8 cellular contexts compared by ENCODE assay signal in genomic region chr2:240024766-240025165, GRCh38. TPM values are rescaled to one million over a fixed set of nuclear protein-coding genes. Genes with fewer than 3 reads are reported as not detected.
DNase-seq lines count a peak whose midpoint lies in the region; ATAC-seq, FAIRE-seq and TF ChIP-seq lines count a peak whose summit lies in the region.

No MANE protein-coding gene starts in this region.

- TF ChIP-seq EP300 in HepG2 (IDR thresholded peaks at IDR 0.05; ENCODE audit: low read depth in 2 of 2, low read length in 2 of 2) (no peak), HepG2 (CRISPR knock-in tag; IDR thresholded peaks at IDR 0.05; ENCODE audit: borderline replicate concordance) (no peak)

- peak; percentile 66 for ATAC-seq in HepG2

- no peak for TF ChIP-seq CTCF in brain microvascular endothelial cell (IDR thresholded peaks at IDR 0.05; ENCODE audit: low read depth, low read length, missing control alignments)
- no peak for TF ChIP-seq CTCF in HepG2 (CRISPR knock-in tag; IDR thresholded peaks at IDR 0.05)

- no peak for FAIRE-seq in HepG2 (lab: Jason Lieb, UNC)

- peak overlapping the region; percentile 82 for H3K4me2 ChIP-seq in HepG2 (ENCODE audit: low read depth, low read length)

- WGBS in HepG2 (ENCODE audit: low lambda C conversion rate) = 1% methylated on average over 17 of the region's 22 CpGs

- no peak for TF ChIP-seq POLR2A in HepG2 (IDR thresholded peaks at IDR 0.05; ENCODE audit: insufficient read depth in 1 of 2, low read depth in 2 of 2, low read length in 2 of 2)

- no peak overlapping the region for H2AFZ ChIP-seq in HepG2 (ENCODE audit: low read length)

- H3K9me3 ChIP-seq in HAP-1 (0 out of 2 replicates have a peak, but pooled peaks cover 3% of the 10 kb centered on the region), HepG2 (ENCODE audit: low read length) (no peaks in the 10 kb centered on the region)

- peak overlapping the region; percentile 98 for H3K9ac ChIP-seq in HepG2 (ENCODE audit: insufficient read depth, low read depth, low read length)

- CTCF ChIA-PET in HepG2 (lab: Yijun Ruan, JAX; ENCODE audit: low intra/inter-chr PET ratio, low total read pairs) = no interaction called here

- POLR2A ChIA-PET in HepG2 (lab: Yijun Ruan, JAX) = interaction anchor here (1.0 to 1.6 kb wide), 4 partner anchors 18 to 624 kb away, joined by 3 to 5 read pairs (median 4); partner anchors contain the start of gene HDAC4

- H3K27ac ChIP-seq in brain microvascular endothelial cell (peak overlapping the region; percentile 44), HepG2 (ENCODE audit: extremely low read length, insufficient read depth, low read length) (peak overlapping the region; percentile 90)

- intact Hi-C loops in HepG2 (cut with micrococcal nuclease; ENCODE audit: unreplicated experiment) = no loop called here

- peaks cover 6% of the 10 kb centered on the region; the same call in 1 of the 2 replicates for H3K4me1 ChIP-seq in HAP-1
- peaks cover 34% of the 10 kb centered on the region for H3K4me1 ChIP-seq in HepG2 (ENCODE audit: insufficient read depth, low read length)

- H3K36me3 ChIP-seq in HAP-1 (replicated peaks) (peaks cover 20% of the 10 kb centered on the region), brain microvascular endothelial cell (replicated peaks) (peaks cover 17% of the 10 kb centered on the region), HepG2 (replicated peaks in 1 of 2; ENCODE audit: control insufficient read depth in 1 of 2, insufficient read depth in 2 of 2, low read length in 2 of 2) (peaks cover 13 to 17% of the 10 kb centered on the region in 2 experiments)

- DNase-seq in EL = peak; percentile 8
- no peak for DNase-seq in HAP-1 (ENCODE audit: low spot score in 2 of 2)
- peak; percentile 26 for DNase-seq in OCI-M1 (lab: John Stamatoyannopoulos, UW)
- DNase-seq in brain microvascular endothelial cell = no peak
- DNase-seq in HepG2 (ENCODE audit: low spot score) = peak; percentile 45
- DNase-seq in stimulated activated naive CD4-positive, alpha-beta T cell treated with Interleukin-2 at 50 U/mL for 16 hours (lab: John Stamatoyannopoulos, UW) = peak; percentile 19
- DNase-seq in 8988T = no peak
- no peak for DNase-seq in COR-L47 (lab: John Stamatoyannopoulos, UW)

- no TSS peak for BruUV-seq in HepG2 (replicated peaks; lab: Mats Ljungman, UMichigan)

- in situ Hi-C loops in HAP-1 (cut with MboI; ENCODE audit: low sequenced_read_pairs) (no loop called here), brain microvascular endothelial cell (cut with HindIII; ENCODE audit: low pct_ligation_motif_present, low sequenced_read_pairs) (no loop called here), HepG2 (cut with HindIII; ENCODE audit: extremely low pct_ligation_motif_present, low pct_unique_long_range_greater_than_20kb) (no loop called here)

- no peak for TF ChIP-seq RAD21 in HepG2 (CRISPR knock-in tag; IDR thresholded peaks at IDR 0.05)

- H3K4me3 ChIP-seq in HAP-1 (peak overlapping the region; percentile 83), brain microvascular endothelial cell (ENCODE audit: low read depth, low read length) (peak overlapping the region; percentile 91), HepG2 (replicated peaks in 1 of 3; ENCODE audit: insufficient read depth in 1 of 3, low read depth in 2 of 3, low read length in 3 of 3) (peak overlapping the region; percentile 80 to 98 (median 91))

- peaks cover 28% of the 10 kb centered on the region for H4K20me1 ChIP-seq in HepG2 (ENCODE audit: insufficient read depth, low read length)

- peaks cover 44% of the 10 kb centered on the region for H3K79me2 ChIP-seq in HepG2 (ENCODE audit: insufficient read depth, low read length)

- no peaks in the 10 kb centered on the region for H3K27me3 ChIP-seq in HAP-1 (ENCODE audit: low read depth)
- no peaks in the 10 kb centered on the region for H3K27me3 ChIP-seq in brain microvascular endothelial cell (replicated peaks)
- H3K27me3 ChIP-seq in HepG2 (ENCODE audit: control insufficient read depth in 1 of 2, insufficient read depth in 2 of 2, low read length in 2 of 2) = peaks cover 0 to 7% of the 10 kb centered on the region in 2 experiments; a peak in 2 of 5 replicates

RNA-seq across cellular contexts. Expression of gene NDUFA10, which starts 0.4 kb away (rescaled TPM):
- 225 and 270 TPM in 2 replicates for total RNA-seq in HepG2 (2016; rRNA removed; fragmentation: Illumina TruSeq; extraction: Trizol)
- 68.9 and 69.8 TPM in 2 replicates for total RNA-seq in HepG2 (2016; cell fraction: cytosol; rRNA removed; fragmentation: Illumina TruSeq; extraction: Trizol; ENCODE audit: low read depth)
- total RNA-seq in HepG2 (2016; cell fraction: insoluble cytoplasmic fraction; rRNA removed; fragmentation: Illumina TruSeq; extraction: Trizol) = 224 and 283 TPM in 2 replicates
- total RNA-seq in HepG2 (2016; cell fraction: membrane; rRNA removed; fragmentation: Illumina TruSeq; extraction: Trizol) = 92.8 and 99.0 TPM in 2 replicates
- total RNA-seq in HepG2 (2016; cell fraction: nucleus; rRNA removed; fragmentation: Illumina TruSeq; extraction: Trizol) = 97.3 and 118 TPM in 2 replicates
- polyA plus RNA-seq in HepG2 (2011; rRNA removed) = 152 and 157 TPM in 2 replicates
- polyA plus RNA-seq in HepG2 (2011; cell fraction: cytosol; rRNA removed) = 172 and 195 TPM in 2 replicates
- 154 and 158 TPM in 2 replicates for polyA plus RNA-seq in HepG2 (2011; cell fraction: nucleus; rRNA removed)
- polyA plus RNA-seq in HepG2 (2012) = 141 and 153 TPM in 2 replicates
- polyA plus RNA-seq in HepG2 (2016; cell fraction: cytosol; fragmentation: Illumina TruSeq; extraction: Trizol; ENCODE audit: low read depth) = 36.2 and 39.6 TPM in 2 replicates
- polyA plus RNA-seq in HepG2 (2016; cell fraction: insoluble cytoplasmic fraction; fragmentation: Illumina TruSeq; extraction: Trizol; ENCODE audit: low read depth) = 218 and 228 TPM in 2 replicates
- 55.6 and 65.3 TPM in 2 replicates for polyA plus RNA-seq in HepG2 (2016; cell fraction: membrane; fragmentation: Illumina TruSeq; extraction: Trizol; ENCODE audit: low read depth)
- polyA plus RNA-seq in HepG2 (2016; cell fraction: nucleus; fragmentation: Illumina TruSeq; extraction: Trizol; ENCODE audit: insufficient read depth, low read depth) = 112 and 119 TPM in 2 replicates
- 102 and 172 TPM in 2 replicates for polyA minus RNA-seq in HepG2 (2011; rRNA and poly(A)+ RNA removed; ENCODE audit: low replicate concordance)
- polyA minus RNA-seq in HepG2 (2011; cell fraction: cytosol; rRNA and poly(A)+ RNA removed) = 48.1 and 58.0 TPM in 2 replicates
- 124 and 130 TPM in 2 replicates for polyA minus RNA-seq in HepG2 (2011; cell fraction: nucleus; rRNA and poly(A)+ RNA removed)

RNA-seq across cellular contexts. Expression of gene OR6B2, which starts 5.5 kb away (rescaled TPM):
- not detected in 2 replicates for total RNA-seq in HepG2 (2016; rRNA removed; fragmentation: Illumina TruSeq; extraction: Trizol)
- total RNA-seq in HepG2 (2016; cell fraction: cytosol; rRNA removed; fragmentation: Illumina TruSeq; extraction: Trizol; ENCODE audit: low read depth) = not detected in 2 replicates
- not detected in 2 replicates for total RNA-seq in HepG2 (2016; cell fraction: insoluble cytoplasmic fraction; rRNA removed; fragmentation: Illumina TruSeq; extraction: Trizol)
- not detected in 2 replicates for total RNA-seq in HepG2 (2016; cell fraction: membrane; rRNA removed; fragmentation: Illumina TruSeq; extraction: Trizol)
- not detected in 2 replicates for total RNA-seq in HepG2 (2016; cell fraction: nucleus; rRNA removed; fragmentation: Illumina TruSeq; extraction: Trizol)
- not detected in 2 replicates for polyA plus RNA-seq in HepG2 (2011; rRNA removed)
- polyA plus RNA-seq in HepG2 (2011; cell fraction: cytosol; rRNA removed) = not detected in 2 replicates
- polyA plus RNA-seq in HepG2 (2011; cell fraction: nucleus; rRNA removed) = not detected in 2 replicates
- polyA plus RNA-seq in HepG2 (2012) = not detected in 2 replicates
- not detected in 2 replicates for polyA plus RNA-seq in HepG2 (2016; cell fraction: cytosol; fragmentation: Illumina TruSeq; extraction: Trizol; ENCODE audit: low read depth)
- not detected in 2 replicates for polyA plus RNA-seq in HepG2 (2016; cell fraction: insoluble cytoplasmic fraction; fragmentation: Illumina TruSeq; extraction: Trizol; ENCODE audit: low read depth)
- not detected in 2 replicates for polyA plus RNA-seq in HepG2 (2016; cell fraction: membrane; fragmentation: Illumina TruSeq; extraction: Trizol; ENCODE audit: low read depth)
- not detected in 2 replicates for polyA plus RNA-seq in HepG2 (2016; cell fraction: nucleus; fragmentation: Illumina TruSeq; extraction: Trizol; ENCODE audit: insufficient read depth, low read depth)
- polyA minus RNA-seq in HepG2 (2011; rRNA and poly(A)+ RNA removed; ENCODE audit: low replicate concordance) = not detected in 2 replicates
- not detected in 2 replicates for polyA minus RNA-seq in HepG2 (2011; cell fraction: cytosol; rRNA and poly(A)+ RNA removed)
- polyA minus RNA-seq in HepG2 (2011; cell fraction: nucleus; rRNA and poly(A)+ RNA removed) = not detected in 2 replicates

RNA-seq across cellular contexts. Expression of gene OR6B3, which starts 28.6 kb away (rescaled TPM):
- not detected in 2 replicates for total RNA-seq in HepG2 (2016; rRNA removed; fragmentation: Illumina TruSeq; extraction: Trizol)
- total RNA-seq in HepG2 (2016; cell fraction: cytosol; rRNA removed; fragmentation: Illumina TruSeq; extraction: Trizol; ENCODE audit: low read depth) = not detected in 2 replicates
- not detected in 2 replicates for total RNA-seq in HepG2 (2016; cell fraction: insoluble cytoplasmic fraction; rRNA removed; fragmentation: Illumina TruSeq; extraction: Trizol)
- not detected in 2 replicates for total RNA-seq in HepG2 (2016; cell fraction: membrane; rRNA removed; fragmentation: Illumina TruSeq; extraction: Trizol)
- not detected in 2 replicates for total RNA-seq in HepG2 (2016; cell fraction: nucleus; rRNA removed; fragmentation: Illumina TruSeq; extraction: Trizol)
- not detected in 2 replicates for polyA plus RNA-seq in HepG2 (2011; rRNA removed)
- polyA plus RNA-seq in HepG2 (2011; cell fraction: cytosol; rRNA removed) = not detected in 2 replicates
- not detected in 2 replicates for polyA plus RNA-seq in HepG2 (2011; cell fraction: nucleus; rRNA removed)
- polyA plus RNA-seq in HepG2 (2012) = not detected in 2 replicates
- polyA plus RNA-seq in HepG2 (2016; cell fraction: cytosol; fragmentation: Illumina TruSeq; extraction: Trizol; ENCODE audit: low read depth) = not detected in 2 replicates
- not detected in 2 replicates for polyA plus RNA-seq in HepG2 (2016; cell fraction: insoluble cytoplasmic fraction; fragmentation: Illumina TruSeq; extraction: Trizol; ENCODE audit: low read depth)
- not detected in 2 replicates for polyA plus RNA-seq in HepG2 (2016; cell fraction: membrane; fragmentation: Illumina TruSeq; extraction: Trizol; ENCODE audit: low read depth)
- not detected in 2 replicates for polyA plus RNA-seq in HepG2 (2016; cell fraction: nucleus; fragmentation: Illumina TruSeq; extraction: Trizol; ENCODE audit: insufficient read depth, low read depth)
- polyA minus RNA-seq in HepG2 (2011; rRNA and poly(A)+ RNA removed; ENCODE audit: low replicate concordance) = not detected in 2 replicates
- polyA minus RNA-seq in HepG2 (2011; cell fraction: cytosol; rRNA and poly(A)+ RNA removed) = not detected in 2 replicates
- polyA minus RNA-seq in HepG2 (2011; cell fraction: nucleus; rRNA and poly(A)+ RNA removed) = not detected in 2 replicates

Comparison
In these comparisons a context has a peak if more than half of its experiments do, and no peak if none do; other contexts are left out.
1. DNase-seq: peak in EL (single experiment), OCI-M1 (single experiment), HepG2 (single experiment) and stimulated activated naive CD4-positive, alpha-beta T cell treated with Interleukin-2 at 50 U/mL for 16 hours (single experiment); none in HAP-1 (0 of 2), brain microvascular endothelial cell (single experiment), 8988T (single experiment) and COR-L47 (single experiment).
2. Peak in every context shown above with its lines, with median percentiles within 50 percentile points of each other: H3K4me3 ChIP-seq.